In genomic region chr6:26195376-26195923, GRCh38 we compare ENCODE assay signal across 8 cellular contexts.
DNase-seq lines count a peak whose midpoint lies in the region; ATAC-seq and TF ChIP-seq lines count a peak whose summit lies in the region.

No MANE protein-coding gene starts in this region.

- H3K4me3 ChIP-seq in DOHH2 (ENCODE audit: low read length) (peak overlapping the region; percentile 94), lower leg skin (ENCODE audit: low read depth, poor library complexity, severe bottlenecking) (peak overlapping the region; percentile 23)

- H3K27me3 ChIP-seq in DOHH2 (ENCODE audit: control insufficient read depth, low read length), result no peaks in the 10 kb centered on the region

- H3K27ac ChIP-seq in DOHH2 (ENCODE audit: low read depth, low read length), result peak overlapping the region; percentile 95

- no peaks in the 10 kb centered on the region for H4K20me1 ChIP-seq in DOHH2 (ENCODE audit: control insufficient read depth, insufficient read depth, low read depth, low read length)

- no peak for TF ChIP-seq POLR2A in lower leg skin (IDR thresholded peaks at IDR 0.05)

- 18% methylated on average over 23 of the region's 23 CpGs for WGBS in lower leg skin, 2 donors

- H3K79me2 ChIP-seq in DOHH2 (ENCODE audit: control insufficient read depth, low read length), result peaks cover 6% of the 10 kb centered on the region

- peaks cover 50% of the 10 kb centered on the region for H3F3A ChIP-seq in DOHH2 (ENCODE audit: control insufficient read depth, insufficient read depth)

- TF ChIP-seq CTCF in DOHH2 (IDR thresholded peaks at IDR 0.05; ENCODE audit: low read depth, low read length, poor library complexity, severe bottlenecking) (no peak), lower leg skin (IDR thresholded peaks at IDR 0.05) (no peak)

- H3K36me3 ChIP-seq in DOHH2 (ENCODE audit: control insufficient read depth, low read length), result peaks cover 24% of the 10 kb centered on the region

- H3K9me2 ChIP-seq in DOHH2 (replicated peaks; ENCODE audit: control insufficient read depth, low read length), result no peaks in the 10 kb centered on the region

- intact Hi-C loops in lower leg skin (cut with DNase I; ENCODE audit: low total_unique reads), result no loop called here

- ATAC-seq in HG02571 (IDR thresholded peaks at IDR 0.05; ENCODE audit: unreplicated experiment), result peak; percentile 19

- peaks cover 44% of the 10 kb centered on the region for H3K4me1 ChIP-seq in DOHH2 (ENCODE audit: control insufficient read depth, low read length)

- peak; percentile 93 for DNase-seq in NCI-H69 (lab: John Stamatoyannopoulos, UW)
- peak; percentile 71 to 77 for DNase-seq in activated CD8-positive, alpha-beta memory T cell treated with anti-CD3 and anti-CD28 coated beads for 1 hour (ENCODE audit: extremely low read depth in 1 of 2, low read depth in 1 of 2)
- peak; percentile 88 for DNase-seq in effector CD4-positive, alpha-beta T cell
- DNase-seq in lower leg skin (ENCODE audit: low spot score in 2 of 2), result peak; percentile 89 to 96
- peak in 2 of 3 experiments; percentile 69 to 77 for DNase-seq in stimulated activated CD4-positive, alpha-beta T cell treated with anti-CD3 and anti-CD28 coated beads, TNF-alpha, amount 100 ng/mL, for 24 hours (ENCODE audit: low read depth in 3 of 3)
- no peak for DNase-seq in NCI-H1092 treated with DMSO at 0.1 percent for 48 hours (lab: John Stamatoyannopoulos, UW)

- H3K9me3 ChIP-seq in DOHH2 (ENCODE audit: control insufficient read depth, insufficient read depth, low read length), result no peaks in the 10 kb centered on the region

- H3K4me2 ChIP-seq in DOHH2 (ENCODE audit: low read length), result peak overlapping the region; percentile 79
